Comparison of ENCODE assay signal across 21 cellular contexts in genomic region chr12:59672273-59672672, GRCh38.
DNase-seq lines count a peak whose midpoint lies in the region; TF ChIP-seq lines count a peak whose summit lies in the region.
"Had no signal": no experiment of that assay in that cellular context is flagged by ENCODE, and none has a peak within 500 bp of the region (broad histone marks: within the 10 kb centered on the region; RNA-seq: fewer than 3 reads in every experiment).

No MANE protein-coding gene starts in this region.

- TF ChIP-seq POLR2A in uterus (IDR thresholded peaks at IDR 0.05), result no peak

- H3K4ac ChIP-seq in H9 (ENCODE audit: low read depth, low read length) (no peak overlapping the region), mesendoderm (ENCODE audit: low read depth, low read length) (no peak overlapping the region)

- H3K56ac ChIP-seq in H9 (ENCODE audit: insufficient read length, low read depth, low read length) (no peak overlapping the region), mesendoderm (ENCODE audit: low read length) (no peak overlapping the region)

- H4K20me1 ChIP-seq in H9 (ENCODE audit: control insufficient read depth, insufficient read depth, insufficient read length), result no peaks in the 10 kb centered on the region

- no peak overlapping the region for H3K4me2 ChIP-seq in H9 (ENCODE audit: insufficient read depth, insufficient read length, low read length)
- no peak overlapping the region for H3K4me2 ChIP-seq in mesendoderm (ENCODE audit: low read length)
- H3K4me2 ChIP-seq: A549; BLaER1 treated with 17β-estradiol and CSF1 and Interleukin-3, amounts not matched to agents 10 nM and 100 nM had no signal

- H3K9ac ChIP-seq in H9 (ENCODE audit: extremely low read depth, insufficient read length, low read length) (no peak overlapping the region), endodermal cell (ENCODE audit: extremely low read depth, low read length, poor library complexity, severe bottlenecking) (no peak overlapping the region), mesendoderm (ENCODE audit: low read length) (no peak overlapping the region)
- H3K9ac ChIP-seq: BLaER1 treated with 17β-estradiol and CSF1 and Interleukin-3, amounts not matched to agents 10 nM and 100 nM had no signal

- H3K36me3 Mint-ChIP-seq in H9 (ENCODE audit: insufficient read depth in 1 of 3, low read depth in 3 of 3) (peaks cover 6 to 13% (median 8%) of the 10 kb centered on the region in 3 experiments; a peak in 6 of 7 replicates), endodermal cell (ENCODE audit: low read depth) (peaks cover 3% of the 10 kb centered on the region), immature natural killer cell (peaks cover 0 to 9% (median 8%) of the 10 kb centered on the region in 3 donors)

- H2BK15ac ChIP-seq in H9 (ENCODE audit: low read depth, low read length) (no peak overlapping the region), mesendoderm (replicated peaks; ENCODE audit: low read depth) (no peak overlapping the region)

- H3K9me3 ChIP-seq in H9 (ENCODE audit: control insufficient read depth, low read depth, low read length), result no peaks in the 10 kb centered on the region
- H3K9me3 ChIP-seq in endodermal cell (ENCODE audit: control insufficient read depth, low read length), result peaks cover 15% of the 10 kb centered on the region
- H3K9me3 ChIP-seq in uterus, result no peaks in the 10 kb centered on the region
- H3K9me3 ChIP-seq: BE2C, HAP-1 had no signal

- no peaks in the 10 kb centered on the region for H3K27me3 Mint-ChIP-seq in H9 (ENCODE audit: low read depth)
- H3K27me3 Mint-ChIP-seq in endodermal cell (ENCODE audit: insufficient read depth), result no peaks in the 10 kb centered on the region
- H3K27me3 Mint-ChIP-seq in immature natural killer cell (ENCODE audit: low read depth in 3 of 3), result no peaks in the 10 kb centered on the region
- H3K27me3 Mint-ChIP-seq: CD4-positive, alpha-beta T cell; CD8-positive, alpha-beta memory T cell had no signal

- H2BK120ac ChIP-seq in H9 (ENCODE audit: low read depth, low read length, poor library complexity, severe bottlenecking) (no peak overlapping the region), mesendoderm (ENCODE audit: low read depth, low read length) (no peak overlapping the region)

- no peaks in the 10 kb centered on the region for H3K4me1 Mint-ChIP-seq in H9
- H3K4me1 Mint-ChIP-seq in endodermal cell, result no peaks in the 10 kb centered on the region
- H3K4me1 Mint-ChIP-seq in immature natural killer cell, result peaks cover 11 to 32% of the 10 kb centered on the region in 2 donors

- TF ChIP-seq CTCF in H9 (conservative IDR thresholded peaks at IDR 0.05) (peak; percentile 28; the same call in 1 of the 3 replicates), endodermal cell (conservative IDR thresholded peaks at IDR 0.05) (peak; percentile 52), uterus (IDR thresholded peaks at IDR 0.05) (no peak)

- H3K4me3 Mint-ChIP-seq in H9 (no peak overlapping the region), endodermal cell (no peak overlapping the region), immature natural killer cell (no peak overlapping the region)
- H3K4me3 Mint-ChIP-seq: CD14-positive monocyte; CD4-positive, alpha-beta T cell; CD8-positive, alpha-beta memory T cell; HFFc6 had no signal

- no peak overlapping the region for H3T11ph ChIP-seq in H9 (ENCODE audit: low read length)

- H4K91ac ChIP-seq in H9 (ENCODE audit: insufficient read length, low read depth, low read length), result no peak overlapping the region

- H3K4me3 ChIP-seq in endodermal cell (ENCODE audit: low read length) (no peak overlapping the region), mesendoderm (ENCODE audit: low read length) (no peak overlapping the region), uterus (no peak overlapping the region)
- H3K4me3 ChIP-seq: A549; BLaER1 treated with 17β-estradiol and CSF1 and Interleukin-3, amounts not matched to agents 10 nM and 100 nM; HAP-1 had no signal

- H2BK5ac ChIP-seq in H9 (ENCODE audit: insufficient read length, low read length) (no peak overlapping the region), mesendoderm (ENCODE audit: low read length) (no peak overlapping the region)

- H3K27ac ChIP-seq in H9 (ENCODE audit: insufficient read length, low read depth, low read length) (no peak overlapping the region), endodermal cell (ENCODE audit: low read depth, low read length) (no peak overlapping the region), mesendoderm (ENCODE audit: low read depth, low read length) (no peak overlapping the region), uterus (no peak overlapping the region)
- H3K27ac ChIP-seq: A549; BLaER1 treated with 17β-estradiol and CSF1 and Interleukin-3, amounts not matched to agents 10 nM and 100 nM had no signal

- H2AK5ac ChIP-seq in H9 (ENCODE audit: insufficient read length, low read length) (no peak overlapping the region), mesendoderm (ENCODE audit: low read length) (no peak overlapping the region)

- no peak overlapping the region for H2AFZ ChIP-seq in H9 (ENCODE audit: low read length)

- H4K8ac ChIP-seq in H9 (replicated peaks; ENCODE audit: insufficient read length, low read depth, low read length) (no peak overlapping the region), mesendoderm (ENCODE audit: low read depth, low read length) (no peak overlapping the region)

- H3K79me2 ChIP-seq in H9 (ENCODE audit: insufficient read depth, low read length) (no peaks in the 10 kb centered on the region), mesendoderm (ENCODE audit: control insufficient read depth, insufficient read depth, low read length) (no peaks in the 10 kb centered on the region)

- no peaks in the 10 kb centered on the region for H3K23me2 ChIP-seq in H9 (ENCODE audit: insufficient read length, low read depth, low read length, poor library complexity, severe bottlenecking)

- H3K14ac ChIP-seq in H9 (ENCODE audit: insufficient read depth, low read length), result no peak overlapping the region

- no peak overlapping the region for H3K18ac ChIP-seq in H9 (ENCODE audit: insufficient read length, low read depth, low read length)
- no peak overlapping the region for H3K18ac ChIP-seq in mesendoderm (ENCODE audit: low read length)

- H3K79me1 ChIP-seq in H9 (ENCODE audit: insufficient read depth, low read depth, low read length, poor library complexity, severe bottlenecking) (no peaks in the 10 kb centered on the region), mesendoderm (ENCODE audit: low read length) (no peaks in the 10 kb centered on the region)

- no peak for DNase-seq in H9
- DNase-seq in endodermal cell, result no peak
- DNase-seq in mesendoderm, result peak; percentile 29
- no peak for DNase-seq in uterus
- no peak for DNase-seq in immature natural killer cell
- DNase-seq in GDM1 (lab: John Stamatoyannopoulos, UW), result no peak
- DNase-seq: 8988T; ACHN; AML-193; BE2C; CD4-positive, alpha-beta T cell; CD8-positive, alpha-beta memory T cell; DMS 273 treated with DMSO at 0.1 percent for 48 hours; DMS79; EL; GF-D8; HFFc6 had no signal

- intact Hi-C loops in uterus (cut with DNase I; ENCODE audit: low total_unique reads), result no loop called here

- H2BK20ac ChIP-seq in H9 (ENCODE audit: low read depth, low read length, poor library complexity, severe bottlenecking), result no peak overlapping the region

- H3K27me3 ChIP-seq in H9 (ENCODE audit: insufficient read depth, low read length), result no peaks in the 10 kb centered on the region
- H3K27me3 ChIP-seq in endodermal cell (ENCODE audit: control insufficient read depth, insufficient read depth, low read length, poor library complexity, severe bottlenecking), result no peaks in the 10 kb centered on the region
- H3K27me3 ChIP-seq in mesendoderm (ENCODE audit: insufficient read depth, low read length, poor library complexity), result no peaks in the 10 kb centered on the region
- no peaks in the 10 kb centered on the region for H3K27me3 ChIP-seq in uterus
- H3K27me3 ChIP-seq: BE2C; BLaER1 treated with 17β-estradiol and CSF1 and Interleukin-3, amounts not matched to agents 10 nM and 100 nM had no signal

- H3K36me3 ChIP-seq in endodermal cell (ENCODE audit: control insufficient read depth, insufficient read depth, low read length) (no peaks in the 10 kb centered on the region), mesendoderm (ENCODE audit: control insufficient read depth, insufficient read depth, low read length) (no peaks in the 10 kb centered on the region), uterus (no peaks in the 10 kb centered on the region)
- H3K36me3 ChIP-seq: BE2C, HAP-1 had no signal

- WGBS in H9 (ENCODE audit: extremely low coverage, insufficient read length, low lambda C conversion rate), result no CpG with 5 or more reads among the region's 2 CpGs
- 94% methylated on average over 2 of the region's 2 CpGs; no CpG with 5 or more reads in 1 of the 2 experiments for WGBS in endodermal cell (ENCODE audit: insufficient coverage in 1 of 2, insufficient read length in 1 of 2), 2 experiments
- no CpG with 5 or more reads among the region's 2 CpGs for WGBS in mesendoderm (ENCODE audit: extremely low coverage, insufficient coverage, low lambda C conversion rate)

- no peaks in the 10 kb centered on the region for H3K4me1 ChIP-seq in H9 (ENCODE audit: insufficient read depth, low read length)
- H3K4me1 ChIP-seq in endodermal cell (ENCODE audit: control insufficient read depth, insufficient read depth, low read length), result no peaks in the 10 kb centered on the region
- no peaks in the 10 kb centered on the region for H3K4me1 ChIP-seq in mesendoderm (ENCODE audit: control insufficient read depth, low read depth, low read length)
- no peaks in the 10 kb centered on the region for H3K4me1 ChIP-seq in uterus
- H3K4me1 ChIP-seq: A549, BE2C, HAP-1 had no signal

- H4K5ac ChIP-seq in H9 (ENCODE audit: insufficient read length, low read depth, low read length) (no peak overlapping the region), mesendoderm (ENCODE audit: low read length) (no peak overlapping the region)

- H2BK12ac ChIP-seq in H9 (ENCODE audit: insufficient read length, low read depth, low read length), result no peak overlapping the region

- H3K9me3 Mint-ChIP-seq in H9 (peaks cover 14 to 23% of the 10 kb centered on the region in 2 experiments), endodermal cell (peaks cover 16% of the 10 kb centered on the region), immature natural killer cell (no peaks in the 10 kb centered on the region)

- H3K23ac ChIP-seq in H9 (ENCODE audit: insufficient read length, low read depth, low read length) (no peak overlapping the region), mesendoderm (ENCODE audit: low read length) (no peak overlapping the region)

- H3K27ac Mint-ChIP-seq in H9 (no peak overlapping the region), endodermal cell (no peak overlapping the region), immature natural killer cell (no peak overlapping the region)
- H3K27ac Mint-ChIP-seq: CD14-positive monocyte; CD4-positive, alpha-beta T cell; HFFc6 had no signal

Comparison
In these comparisons a context has a peak if more than half of its experiments do, and no peak if none do; other contexts are left out.
1. CTCF ChIP-seq: peak in H9 (single experiment) and endodermal cell (single experiment); none in uterus (0 of 4).